18 cellular contexts compared by ENCODE assay signal in genomic region chr3:69357196-69357595, GRCh38.
"Had no signal": no experiment of that assay in that cellular context is flagged by ENCODE, and none has a peak within 500 bp of the region (broad histone marks: within the 10 kb centered on the region; RNA-seq: fewer than 3 reads in every experiment).

No MANE protein-coding gene starts in this region.

- H3K9me3 Mint-ChIP-seq: activated CD4-positive, alpha-beta memory T cell treated with anti-CD3 and anti-CD28 coated beads, Interleukin-2, amount 10 ng/mL, durations not matched to agents 7 days and 5 days; activated T-cell treated with anti-CD3 and anti-CD28 coated beads, Interleukin-2, amount 50 U/mL, for 72 hours had no signal

- H3K9me3 ChIP-seq: psoas muscle, right lobe of liver, suprapubic skin had no signal

- H3K27ac ChIP-seq: psoas muscle, right lobe of liver, suprapubic skin, upper lobe of left lung, WERI-Rb-1 had no signal

- ATAC-seq: activated CD4-positive, alpha-beta T cell treated with anti-CD3 and anti-CD28 coated beads for 36 hours; left lobe of liver; psoas muscle had no signal

- H3K4me3 ChIP-seq: psoas muscle, right lobe of liver, suprapubic skin, upper lobe of left lung had no signal

- H3K36me3 ChIP-seq: right lobe of liver, suprapubic skin, upper lobe of left lung, WERI-Rb-1 had no signal

- H3K4me3 Mint-ChIP-seq: activated CD4-positive, alpha-beta memory T cell treated with anti-CD3 and anti-CD28 coated beads, Interleukin-2, amount 10 ng/mL, durations not matched to agents 7 days and 5 days; activated CD4-positive, alpha-beta T cell treated with anti-CD3 and anti-CD28 coated beads for 36 hours; activated T-cell treated with anti-CD3 and anti-CD28 coated beads, Interleukin-2, amount 50 U/mL, for 72 hours; nephron progenitor cell had no signal

- H3K4me1 ChIP-seq: psoas muscle, right lobe of liver had no signal

- H3K27me3 ChIP-seq: right lobe of liver, suprapubic skin, upper lobe of left lung had no signal

- DNase-seq: activated CD4-positive, alpha-beta memory T cell treated with anti-CD3 and anti-CD28 coated beads, Interleukin-2, amount 10 ng/mL, durations not matched to agents 7 days and 5 days; activated CD4-positive, alpha-beta T cell treated with anti-CD3 and anti-CD28 coated beads for 36 hours; activated CD8-positive, alpha-beta memory T cell treated with anti-CD3 and anti-CD28 coated beads, Interleukin-2, amount 50 U/mL, for 4 hours; activated gamma-delta T cell treated with Interleukin-2 at 50 U/mL for 16 hours; activated T-cell treated with anti-CD3 and anti-CD28 coated beads, Interleukin-2, amount 50 U/mL, for 72 hours; caudate nucleus; erythroblast; head of caudate nucleus; mesenchymal stem cell; nephron progenitor cell; psoas muscle; right lobe of liver; stimulated activated naive CD4-positive, alpha-beta T cell; T-helper 1 cell; upper lobe of left lung; WERI-Rb-1 had no signal

- H3K27ac Mint-ChIP-seq: activated CD4-positive, alpha-beta memory T cell treated with anti-CD3 and anti-CD28 coated beads, Interleukin-2, amount 10 ng/mL, durations not matched to agents 7 days and 5 days; activated CD4-positive, alpha-beta T cell treated with anti-CD3 and anti-CD28 coated beads for 36 hours; activated T-cell treated with anti-CD3 and anti-CD28 coated beads, Interleukin-2, amount 50 U/mL, for 72 hours; nephron progenitor cell had no signal
